8 cellular contexts compared by ENCODE assay signal in the genomic region with DNA sequence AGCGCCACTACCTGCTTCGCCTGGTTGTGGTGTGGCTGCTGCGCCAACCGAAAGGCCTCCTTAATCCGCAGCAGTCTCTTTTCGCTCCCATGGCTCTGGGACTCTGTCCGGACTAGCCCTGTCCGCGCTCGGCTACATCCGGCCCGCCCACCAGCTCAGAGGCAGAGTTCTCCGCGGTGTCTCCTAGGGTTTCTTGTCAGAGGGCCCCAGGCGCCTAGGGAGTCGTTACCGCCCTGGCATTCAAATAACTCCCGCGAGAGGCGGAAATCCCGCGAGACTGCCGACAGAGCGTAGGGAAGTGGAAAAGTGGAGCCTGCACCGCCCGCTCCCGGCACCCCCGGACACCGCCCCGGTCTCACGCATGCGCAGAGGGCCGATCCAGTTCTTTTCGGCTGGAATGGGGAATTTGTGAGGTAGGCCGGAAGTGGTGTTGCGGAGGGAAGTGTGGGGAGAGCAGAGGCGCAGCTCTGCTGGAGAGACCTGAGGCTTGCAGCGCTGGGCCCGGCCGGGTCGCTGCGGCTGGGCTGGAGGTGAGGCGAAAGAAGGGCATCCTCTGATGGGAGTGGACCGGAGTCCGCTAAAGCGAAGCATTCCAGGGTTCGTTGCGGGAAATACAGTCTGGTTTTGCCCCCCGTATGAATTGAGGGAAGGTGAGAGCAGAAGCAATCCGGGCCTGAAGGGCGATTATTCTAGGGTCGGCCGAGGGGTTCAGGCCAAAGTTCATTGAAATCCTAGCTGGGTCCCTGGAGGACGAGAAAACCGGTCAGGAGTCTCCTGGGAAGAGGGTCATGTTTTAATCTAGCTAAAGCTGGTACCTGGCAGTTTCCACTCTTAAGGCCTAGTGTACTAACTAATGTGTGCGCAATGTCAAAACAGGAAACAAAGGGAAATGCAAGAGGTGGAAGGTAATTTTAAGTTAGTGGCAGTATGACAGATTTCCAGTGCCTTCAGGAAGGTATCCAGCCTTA. TPM values are rescaled to one million over a fixed set of nuclear protein-coding genes. Genes with fewer than 3 reads are reported as not detected.
A peak's percentile ranks its signal among the peaks of the same experiment; 100 is the strongest.
DNase-seq lines count a peak whose midpoint lies in the region; ATAC-seq lines count a peak whose summit lies in the region.

Gene FAM200B (plus strand): TSS at position 456 of the 968 bp plus-strand sequence. CDS start 5,151 bp downstream, outside the sequence.

- peak within 1 kb of the TSS; percentile 85 for H3K27ac ChIP-seq in temporal lobe (ENCODE audit: low read depth, low read length)

- peak within 1 kb of the TSS; percentile 94 for H3K4me3 ChIP-seq in GM08714 (ENCODE audit: low read length)

- H3K9me3 Mint-ChIP-seq in activated naive CD4-positive, alpha-beta T cell treated with anti-CD3 and anti-CD28 coated beads, Interleukin-2, amount 50 U/mL, for 72 hours: no peaks in the 10 kb centered on the region

- H3K27ac Mint-ChIP-seq in activated naive CD4-positive, alpha-beta T cell treated with anti-CD3 and anti-CD28 coated beads, Interleukin-2, amount 50 U/mL, for 72 hours: peak within 1 kb of the TSS; percentile 98 to 99

- ATAC-seq in HG02610 (IDR thresholded peaks at IDR 0.05; ENCODE audit: unreplicated experiment): peak; percentile 88
- ATAC-seq in activated naive CD4-positive, alpha-beta T cell treated with anti-CD3 and anti-CD28 coated beads, Interleukin-2, amount 50 U/mL, for 72 hours: peak; percentile 95 to 98

- H3K36me3 Mint-ChIP-seq in activated naive CD4-positive, alpha-beta T cell treated with anti-CD3 and anti-CD28 coated beads, Interleukin-2, amount 50 U/mL, for 72 hours: peaks cover 19 to 38% of the 10 kb centered on the region in 2 donors

- peak; percentile 98 for DNase-seq in NCI-H1092 treated with DMSO at 0.1 percent for 48 hours (lab: John Stamatoyannopoulos, UW)
- DNase-seq in SKM-1 (lab: John Stamatoyannopoulos, UW; ENCODE audit: unreplicated experiment): peak; percentile 89
- DNase-seq in activated naive CD4-positive, alpha-beta T cell treated with anti-CD3 and anti-CD28 coated beads, Interleukin-2, amount 50 U/mL, for 72 hours (ENCODE audit: low spot score in 2 of 2): peak; percentile 100
- DNase-seq in glomerular endothelial cell (ENCODE audit: extremely low read depth, low read depth, low spot score): peak; percentile 89
- DNase-seq in occipital lobe (lab: John Stamatoyannopoulos, UW): peak; percentile 99

RNA-seq across cellular contexts. Expression of gene FAM200B, which starts in this region (rescaled TPM):
- 10 to 100 TPM in 1 of 2 donors, 1 to 10 TPM in 1; 7.7 to 10.6 TPM for total RNA-seq in activated naive CD4-positive, alpha-beta T cell treated with anti-CD3 and anti-CD28 coated beads, Interleukin-2, amount 50 U/mL, for 72 hours
- total RNA-seq in glomerular endothelial cell (38.7 and 40.2 TPM in 2 replicates), occipital lobe (98.4 TPM), temporal lobe (64.7 TPM)

Comparison
In these comparisons a context has a peak if more than half of its experiments do, and no peak if none do; other contexts are left out.
1. Peak in every context shown above with its lines: DNase-seq, ATAC-seq, H3K4me3 ChIP-seq and H3K27ac ChIP-seq.